9 cellular contexts compared by ENCODE assay signal in the genomic region with DNA sequence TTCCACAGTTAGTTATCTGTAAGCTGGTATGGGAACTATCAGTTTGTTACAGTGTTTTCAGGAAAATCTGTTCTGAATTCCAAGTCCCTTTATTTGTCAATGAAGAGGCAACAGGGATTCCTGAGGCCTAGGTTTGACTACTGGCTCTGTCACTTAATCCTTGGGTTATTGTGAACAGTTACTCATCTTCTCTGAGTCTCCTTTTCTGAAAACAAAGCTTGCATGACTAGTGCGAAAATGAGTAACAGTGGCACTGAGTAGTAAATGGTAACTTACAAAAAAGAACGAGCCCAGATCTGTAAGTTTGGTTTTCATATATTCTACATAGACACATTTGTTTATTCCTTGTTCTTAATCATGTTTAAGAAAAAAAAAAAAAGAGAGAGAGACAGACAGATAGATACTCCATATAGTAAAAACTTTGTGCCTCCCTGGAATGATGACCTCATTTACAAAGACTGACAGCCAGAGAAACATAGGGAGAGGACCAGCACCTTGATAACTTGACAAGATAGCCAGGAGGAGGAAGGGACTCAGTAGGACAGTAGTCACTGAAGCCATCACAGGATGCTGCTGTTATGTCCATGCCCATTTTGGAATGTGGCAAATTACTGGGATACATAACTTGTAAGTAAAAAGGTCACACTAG. TPM values are rescaled to one million over a fixed set of nuclear protein-coding genes. Genes with fewer than 3 reads are reported as not detected.
DNase-seq lines count a peak whose midpoint lies in the region; ATAC-seq and TF ChIP-seq lines count a peak whose summit lies in the region.
"Had no signal": no experiment of that assay in that cellular context is flagged by ENCODE, and none has a peak within 500 bp of the region (broad histone marks: within the 10 kb centered on the region; RNA-seq: fewer than 3 reads in every experiment).

No MANE protein-coding gene starts in this region.

- H3K4me3 ChIP-seq in HUES64 (ENCODE audit: low read length) (peak overlapping the region; percentile 79; the same call in 1 of the 2 replicates), sigmoid colon (no peak overlapping the region)
- H3K4me3 ChIP-seq: right atrium auricular region had no signal

- H3K4me1 ChIP-seq in HUES64 (ENCODE audit: insufficient read depth, low read length) (peaks cover 7% of the 10 kb centered on the region), sigmoid colon (peaks cover 0 to 21% (median 8%) of the 10 kb centered on the region in 4 donors)

- TF ChIP-seq EP300 in sigmoid colon (IDR thresholded peaks at IDR 0.05): no peak

- POLR2A ChIA-PET in naive thymus-derived CD8-positive, alpha-beta T cell (lab: Charles Lee): interaction anchor here (2.9 kb wide), 1 partner anchor 88 kb away, joined by 19 read pairs; the partner anchor contains the start of gene BRAF

- H3K27me3 ChIP-seq in HUES64 (ENCODE audit: insufficient read depth, low read length) (no peaks in the 10 kb centered on the region), sigmoid colon (no peaks in the 10 kb centered on the region)
- H3K27me3 ChIP-seq: right atrium auricular region had no signal

- H3K27ac Mint-ChIP-seq in activated naive CD8-positive, alpha-beta T cell treated with anti-CD3 and anti-CD28 coated beads for 36 hours: peak overlapping the region; percentile 100
- peak overlapping the region; percentile 81 to 100 (median 100) for H3K27ac Mint-ChIP-seq in naive thymus-derived CD8-positive, alpha-beta T cell

- peak overlapping the region; percentile 97 for H3K4me3 Mint-ChIP-seq in activated naive CD8-positive, alpha-beta T cell treated with anti-CD3 and anti-CD28 coated beads for 36 hours
- peak overlapping the region in 9 of 10 donors; percentile 26 to 99 (median 67) for H3K4me3 Mint-ChIP-seq in naive thymus-derived CD8-positive, alpha-beta T cell

- H3K27ac ChIP-seq in HUES64 (ENCODE audit: low read depth, low read length): no peak overlapping the region
- no peak overlapping the region for H3K27ac ChIP-seq in sigmoid colon
- H3K27ac ChIP-seq: right atrium auricular region had no signal

- intact Hi-C loops in sigmoid colon (cut with DNase I): loop anchor here (1.0 to 10.0 kb wide), 6 partner anchors 202 to 1671 kb away; partner anchors contain the start of genes ADCK2, FMC1, MKRN1 and SSBP1

- H3K4me1 Mint-ChIP-seq in activated naive CD8-positive, alpha-beta T cell treated with anti-CD3 and anti-CD28 coated beads for 36 hours: peaks cover 32% of the 10 kb centered on the region
- H3K4me1 Mint-ChIP-seq in naive thymus-derived CD8-positive, alpha-beta T cell: peaks cover 8 to 46% (median 41%) of the 10 kb centered on the region in 4 donors

- peaks cover 3% of the 10 kb centered on the region; the same call in 1 of the 2 replicates for H3K9me3 ChIP-seq in HUES64 (ENCODE audit: insufficient read depth, low read depth, low read length)
- H3K9me3 ChIP-seq in sigmoid colon: no peaks in the 10 kb centered on the region

- TF ChIP-seq POLR2A in sigmoid colon (IDR thresholded peaks at IDR 0.05): no peak

- TF ChIP-seq CTCF in sigmoid colon (IDR thresholded peaks at IDR 0.05): no peak

- peaks cover 3% of the 10 kb centered on the region for H3K9me3 Mint-ChIP-seq in activated naive CD8-positive, alpha-beta T cell treated with anti-CD3 and anti-CD28 coated beads for 36 hours
- peaks cover 0 to 6% (median 0%) of the 10 kb centered on the region in 9 donors for H3K9me3 Mint-ChIP-seq in naive thymus-derived CD8-positive, alpha-beta T cell

- DNase-seq in COLO829 (ENCODE audit: low spot score): peak; percentile 38
- no peak for DNase-seq in activated naive CD8-positive, alpha-beta T cell treated with anti-CD3 and anti-CD28 coated beads for 36 hours
- no peak for DNase-seq in naive thymus-derived CD8-positive, alpha-beta T cell
- no peak for DNase-seq in GM03348 (ENCODE audit: low spot score)
- no peak for DNase-seq in sigmoid colon

- H3K36me3 ChIP-seq in HUES64 (ENCODE audit: insufficient read depth, low read length): peaks cover 25% of the 10 kb centered on the region
- H3K36me3 ChIP-seq in sigmoid colon: peaks cover 0 to 30% (median 5%) of the 10 kb centered on the region in 4 donors
- H3K36me3 ChIP-seq: right atrium auricular region had no signal

- 100% methylated on average over 1 of the region's 2 CpGs for WGBS in HUES64
- WGBS in sigmoid colon, 2 donors: 30 to 66% methylated on average over 2 of the region's 2 CpGs

- H3K27me3 Mint-ChIP-seq in activated naive CD8-positive, alpha-beta T cell treated with anti-CD3 and anti-CD28 coated beads for 36 hours: peaks cover 4% of the 10 kb centered on the region
- peaks cover 2 to 13% (median 3%) of the 10 kb centered on the region in 5 donors for H3K27me3 Mint-ChIP-seq in naive thymus-derived CD8-positive, alpha-beta T cell

- no peak for ATAC-seq in naive thymus-derived CD8-positive, alpha-beta T cell
- ATAC-seq in GM18909 (IDR thresholded peaks at IDR 0.05; ENCODE audit: poor library complexity, unreplicated experiment) (no peak), HG03175 (IDR thresholded peaks at IDR 0.05; ENCODE audit: unreplicated experiment) (no peak)

- peaks cover 18% of the 10 kb centered on the region for H3K36me3 Mint-ChIP-seq in activated naive CD8-positive, alpha-beta T cell treated with anti-CD3 and anti-CD28 coated beads for 36 hours
- peaks cover 0 to 25% (median 10%) of the 10 kb centered on the region in 3 donors for H3K36me3 Mint-ChIP-seq in naive thymus-derived CD8-positive, alpha-beta T cell

- no peak overlapping the region for H3K9ac ChIP-seq in HUES64 (ENCODE audit: low read depth, low read length)

RNA-seq across cellular contexts. Expression of gene MRPS33, which starts 1.9 kb away (rescaled TPM):
- polyA plus RNA-seq in HUES64 (2013, experiment 1 of 2): 45.3 TPM
- polyA plus RNA-seq in HUES64 (2013, experiment 2 of 2): 47.8 TPM
- 100 to 1,000 TPM; 111 to 116 TPM for total RNA-seq in activated naive CD8-positive, alpha-beta T cell treated with anti-CD3 and anti-CD28 coated beads for 36 hours
- 10 to 100 TPM; 52.2 to 56.6 TPM for total RNA-seq in naive thymus-derived CD8-positive, alpha-beta T cell
- 100 to 1,000 TPM in 2 of 3 donors, 10 to 100 TPM in 1; 74.7 to 105 (median 100) TPM for polyA plus RNA-seq in naive thymus-derived CD8-positive, alpha-beta T cell
- total RNA-seq in sigmoid colon: 10 to 100 TPM; 14.7 to 32.7 (median 20.9) TPM
- polyA plus RNA-seq in sigmoid colon: 100 to 1,000 TPM in 2 of 3 donors, 10 to 100 TPM in 1; 88.1 to 150 (median 132) TPM
